11 cellular contexts compared by ENCODE assay signal in the genomic region with DNA sequence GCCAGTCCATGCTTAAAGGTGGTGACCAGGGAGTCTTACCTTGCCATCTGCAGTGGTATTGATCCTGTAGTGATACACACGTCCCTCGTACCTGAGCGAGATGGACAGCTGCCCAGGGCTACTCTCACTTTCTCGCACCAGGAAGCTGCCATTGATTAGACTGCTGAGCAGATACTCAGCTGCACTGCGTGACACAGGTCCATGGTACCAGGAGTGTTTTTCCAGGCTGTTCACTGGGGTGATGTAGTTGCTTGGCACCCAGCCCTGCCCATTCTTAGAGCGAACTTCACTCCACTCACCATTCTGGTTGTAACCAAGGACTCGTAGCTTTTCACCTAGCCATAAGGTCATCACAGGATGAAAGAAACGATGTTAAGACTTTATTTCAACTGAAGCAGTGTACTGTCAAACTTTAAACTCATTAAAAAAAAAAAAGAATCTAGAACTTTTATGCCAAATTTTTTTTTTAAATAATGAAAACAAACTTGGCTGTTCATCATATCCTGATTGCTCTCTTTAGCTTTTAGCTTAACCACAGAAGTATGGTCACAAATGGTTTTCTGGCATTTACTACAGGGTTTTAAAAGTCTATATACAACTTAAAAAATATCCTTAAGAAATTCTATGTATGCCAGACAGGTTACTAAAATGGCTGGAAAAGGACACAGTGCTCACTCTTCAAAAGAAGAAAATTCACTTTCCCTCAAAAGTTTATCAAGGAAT. TPM values are rescaled to one million over a fixed set of nuclear protein-coding genes. Genes with fewer than 3 reads are reported as not detected.
DNase-seq lines count a peak whose midpoint lies in the region; ATAC-seq and TF ChIP-seq lines count a peak whose summit lies in the region.
"Had no signal": no experiment of that assay in that cellular context is flagged by ENCODE, and none has a peak within 500 bp of the region (broad histone marks: within the 10 kb centered on the region; RNA-seq: fewer than 3 reads in every experiment).

No MANE protein-coding gene starts in this region.

- H3K4me3 ChIP-seq in PC-3 (ENCODE audit: low read length) = no peak overlapping the region
- no peak overlapping the region for H3K4me3 ChIP-seq in stomach
- H3K4me3 ChIP-seq: esophagus muscularis mucosa, mucosa of descending colon had no signal

- no peak overlapping the region for H2AFZ ChIP-seq in PC-3 (ENCODE audit: low read length)

- DNase-seq in PC-3 (no peak), astrocyte of the hippocampus (ENCODE audit: low read depth, low spot score) (peak; percentile 85), kidney tubule cell (ENCODE audit: low spot score) (peak; percentile 79), stomach (peak; percentile 63), AG08395 (ENCODE audit: low spot score) (no peak), SIG-M5 (lab: John Stamatoyannopoulos, UW) (no peak)
- DNase-seq: mucosa of descending colon, NCI-H1930, NCI-H69 had no signal

- H3K4me2 ChIP-seq in PC-3 (ENCODE audit: low read length) = peak overlapping the region; percentile 60

- no peaks in the 10 kb centered on the region for H3K9me2 ChIP-seq in PC-3 (replicated peaks; ENCODE audit: low read length)

- TF ChIP-seq CTCF in PC-3 (conservative IDR thresholded peaks at IDR 0.05; ENCODE audit: low read depth, low read length) (no peak), stomach (IDR thresholded peaks at IDR 0.05) (no peak)

- TF ChIP-seq EP300 in stomach (IDR thresholded peaks at IDR 0.05) = no peak

- ATAC-seq in PC-3 (no peak), GM18498 (IDR thresholded peaks at IDR 0.05; ENCODE audit: unreplicated experiment) (no peak)
- ATAC-seq: mucosa of descending colon had no signal

- WGBS in stomach, 5 donors = 51 to 60% (median 53%) methylated on average over 8 of the region's 8 CpGs

- peak overlapping the region; percentile 21; the same call in 1 of the 2 replicates for H3K9ac ChIP-seq in PC-3 (ENCODE audit: low read length)

- intact Hi-C loops in PC-3 (cut with micrococcal nuclease) = loop anchor here (5.0 kb wide), 1 partner anchor 166 kb away; the partner anchor contains the start of gene SOAT1
- intact Hi-C loops in stomach (cut with DNase I; ENCODE audit: low total_unique reads) = no loop called here

- no peak for TF ChIP-seq POLR2A in stomach (IDR thresholded peaks at IDR 0.05)

- H3K9me3 ChIP-seq in PC-3 (ENCODE audit: low read length) = no peaks in the 10 kb centered on the region
- no peaks in the 10 kb centered on the region for H3K9me3 ChIP-seq in stomach
- H3K9me3 ChIP-seq: esophagus muscularis mucosa, mucosa of descending colon had no signal

- CTCF ChIA-PET in PC-3 (lab: Charles Lee) = no interaction called here

- no TSS peak for BruUV-seq in PC-3 (replicated peaks; lab: Mats Ljungman, UMichigan)

- H3K27me3 ChIP-seq in PC-3 (ENCODE audit: low read length) (no peaks in the 10 kb centered on the region), stomach (no peaks in the 10 kb centered on the region)
- H3K27me3 ChIP-seq: esophagus muscularis mucosa had no signal

- H3K36me3 ChIP-seq in PC-3 (ENCODE audit: low read depth, low read length) = peaks cover 21% of the 10 kb centered on the region
- H3K36me3 ChIP-seq in stomach = peaks cover 0 to 25% (median 21%) of the 10 kb centered on the region in 4 donors

- H3F3A ChIP-seq in PC-3 (ENCODE audit: low read length, unreplicated experiment) = no peaks in the 10 kb centered on the region

- POLR2A ChIA-PET in PC-3 (lab: Charles Lee; ENCODE audit: unreplicated experiment) = no interaction called here

- peaks cover 2% of the 10 kb centered on the region; the same call in 1 of the 2 replicates for H4K20me1 ChIP-seq in PC-3 (ENCODE audit: low read length)

- H3K4me1 ChIP-seq in PC-3 (ENCODE audit: insufficient read depth, low read length) (peaks cover 60% of the 10 kb centered on the region), stomach (peaks cover 11 to 40% (median 24%) of the 10 kb centered on the region in 4 donors)

- peaks cover 54% of the 10 kb centered on the region for H3K79me2 ChIP-seq in PC-3 (ENCODE audit: low read length)

- peak overlapping the region; percentile 95 for H3K27ac ChIP-seq in PC-3 (ENCODE audit: low read length)
- peak overlapping the region in 4 of 5 donors; percentile 11 to 45 (median 17) for H3K27ac ChIP-seq in stomach

RNA-seq across cellular contexts. Expression of gene TOR3A, which starts 44.6 kb away (rescaled TPM):
- total RNA-seq in PC-3 (2014; rRNA removed) (70.8 and 95.5 TPM in 2 replicates), stomach (100 to 1,000 TPM in 1 of 5 donors, 10 to 100 TPM in 3, 1 to 10 TPM in 1; 5.3 to 285 (median 32.1) TPM)
- polyA plus RNA-seq in stomach = 10 to 100 TPM in 2 of 3 donors, 1 to 10 TPM in 1; 8.2 to 13.3 (median 10.6) TPM

Comparison
In these comparisons a context has a peak if more than half of its experiments do, and no peak if none do; other contexts are left out.
1. DNase-seq: peak in astrocyte of the hippocampus (single experiment), kidney tubule cell (single experiment) and stomach (single experiment); none in PC-3 (single experiment), AG08395 (single experiment) and SIG-M5 (single experiment).